In the genomic region with DNA sequence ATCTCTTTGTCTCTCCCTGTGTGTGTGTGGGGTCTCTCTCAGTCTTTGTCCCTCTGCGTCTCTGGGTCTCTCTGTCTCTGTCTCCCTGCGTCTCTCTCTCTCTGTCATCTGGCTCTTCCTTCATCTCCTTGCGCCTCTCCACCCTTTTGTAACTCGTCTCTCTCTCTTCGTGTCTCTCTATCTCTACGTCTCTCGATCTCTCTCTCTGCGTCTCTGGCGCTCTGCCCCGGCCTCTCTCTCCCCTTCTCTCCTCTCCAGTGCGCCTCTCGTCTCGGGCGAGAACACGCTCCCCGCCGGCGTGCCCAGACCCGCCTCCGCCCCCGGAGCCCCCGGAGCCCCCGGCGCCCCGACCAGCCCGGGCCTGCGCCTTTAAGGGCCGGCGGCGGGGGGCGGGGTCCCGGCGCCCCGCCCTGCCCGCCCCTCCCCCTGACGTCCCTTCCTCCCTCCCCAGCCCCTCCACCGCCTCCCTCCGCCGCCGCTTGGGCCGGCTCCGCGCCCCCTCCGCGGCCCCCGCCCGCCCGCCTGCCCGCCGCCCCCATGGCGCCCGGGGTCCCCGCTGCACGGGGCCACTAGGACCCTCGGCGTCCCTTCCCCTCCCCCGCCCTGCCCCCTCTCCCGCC, we compare ENCODE assay signal across 8 cellular contexts. TPM values are rescaled to one million over a fixed set of nuclear protein-coding genes. Genes with fewer than 3 reads are reported as not detected.
DNase-seq lines count a peak whose midpoint lies in the region; ATAC-seq and TF ChIP-seq lines count a peak whose summit lies in the region.

A gene (plus strand): TSS at position 440 of the 620 bp plus-strand sequence. CDS start 318 bp downstream, outside the sequence.

- H3K36me3 ChIP-seq in smooth muscle cell (ENCODE audit: low read depth): no peaks in the 10 kb centered on the region

- peaks cover 25% of the 10 kb centered on the region for H3K27me3 Mint-ChIP-seq in WTC11 (ENCODE audit: low read depth)

- H3K27ac ChIP-seq in smooth muscle cell (ENCODE audit: low read depth): peak within 1 kb of the TSS; percentile 49

- ATAC-seq in WTC11 (peak; percentile 28), GM21619 (IDR thresholded peaks at IDR 0.05; ENCODE audit: unreplicated experiment) (no peak)

- H3K4me1 Mint-ChIP-seq in WTC11: peaks cover 22% of the 10 kb centered on the region

- peak within 1 kb of the TSS; percentile 78 to 88 for H3K4me3 ChIP-seq in cardiac fibroblast (replicated peaks in 1 of 2; ENCODE audit: low read depth in 2 of 2, low read length in 2 of 2)
- peak within 1 kb of the TSS; percentile 91 for H3K4me3 ChIP-seq in smooth muscle cell

- TF ChIP-seq CTCF in WTC11 (IDR thresholded peaks at IDR 0.05) (no peak), cardiac fibroblast (IDR thresholded peaks at IDR 0.05; ENCODE audit: low read depth, low read length) (no peak), smooth muscle cell (IDR thresholded peaks at IDR 0.05; ENCODE audit: borderline replicate concordance, insufficient read depth, poor library complexity, severe bottlenecking) (no peak)

- no peaks in the 10 kb centered on the region for H3K27me3 ChIP-seq in smooth muscle cell (ENCODE audit: low read depth)

- H3K4me1 ChIP-seq in smooth muscle cell (ENCODE audit: low read depth): no peaks in the 10 kb centered on the region

- H3K9ac ChIP-seq in smooth muscle cell (ENCODE audit: low read depth): peak within 1 kb of the TSS; percentile 78

- peak within 1 kb of the TSS; percentile 92 for H3K4me2 ChIP-seq in smooth muscle cell

- H3K4me3 Mint-ChIP-seq in WTC11: peak within 1 kb of the TSS; percentile 89

- POLR2A ChIA-PET in WTC11 (lab: Charles Lee): no interaction called here

- H3K79me2 ChIP-seq in smooth muscle cell (ENCODE audit: low read depth): peaks cover 48% of the 10 kb centered on the region

- no peaks in the 10 kb centered on the region for H3K9me3 ChIP-seq in smooth muscle cell (replicated peaks; ENCODE audit: low read depth)

- CTCF ChIA-PET in WTC11 (lab: Charles Lee): interaction anchor here (0.6 to 1.4 kb wide), 4 partner anchors 51 to 89 kb away, joined by 3 to 4 read pairs (median 3); no protein-coding TSS in a partner anchor

- no peaks in the 10 kb centered on the region for H3K36me3 Mint-ChIP-seq in WTC11

- no peak within 1 kb of the TSS for H3K27ac Mint-ChIP-seq in WTC11

- no peaks in the 10 kb centered on the region for H3K9me3 Mint-ChIP-seq in WTC11

- H3F3A ChIP-seq in smooth muscle cell (ENCODE audit: low read depth): no peaks in the 10 kb centered on the region

- 0% methylated on average over 7 of the region's 58 CpGs for WGBS in smooth muscle cell (ENCODE audit: low lambda C conversion rate)

- DNase-seq in NCI-H1436 (lab: John Stamatoyannopoulos, UW) (peak; percentile 57), NCI-H1436 treated with DMSO at 0.1 percent for 48 hours (lab: John Stamatoyannopoulos, UW) (no peak), NCI-H187 treated with DMSO at 0.1 percent for 48 hours (lab: John Stamatoyannopoulos, UW) (peak; percentile 27), WTC11 (ENCODE audit: low spot score) (peak; percentile 54), cardiac fibroblast (ENCODE audit: low read depth in 2 of 2) (peak; percentile 53 to 71), inferior parietal cortex (ENCODE audit: extremely low spot score) (peak; percentile 22), smooth muscle cell (lab: John Stamatoyannopoulos, UW; ENCODE audit: unreplicated experiment) (peak; percentile 37)

- H4K20me1 ChIP-seq in smooth muscle cell (ENCODE audit: low read depth): peaks cover 40% of the 10 kb centered on the region

- peak within 1 kb of the TSS; percentile 89 for H2AFZ ChIP-seq in smooth muscle cell (ENCODE audit: low read depth)

TF ChIP-seq in WTC11, 78 proteins besides CTCF, POLR2A, EP300 and RAD21:
- TF ChIP-seq HMGA2 (CRISPR knock-in tag; IDR thresholded peaks at IDR 0.05): 0 out of 2 replicates have a peak, but pooled peaks have one; percentile 4
- TF ChIP-seq NFYB (CRISPR knock-in tag; conservative IDR thresholded peaks at IDR 0.05; ENCODE audit: low read depth): no peak
- no peak for TF ChIP-seq TP53 (CRISPR knock-in tag; IDR thresholded peaks at IDR 0.05)
- TF ChIP-seq, protein P1, sequence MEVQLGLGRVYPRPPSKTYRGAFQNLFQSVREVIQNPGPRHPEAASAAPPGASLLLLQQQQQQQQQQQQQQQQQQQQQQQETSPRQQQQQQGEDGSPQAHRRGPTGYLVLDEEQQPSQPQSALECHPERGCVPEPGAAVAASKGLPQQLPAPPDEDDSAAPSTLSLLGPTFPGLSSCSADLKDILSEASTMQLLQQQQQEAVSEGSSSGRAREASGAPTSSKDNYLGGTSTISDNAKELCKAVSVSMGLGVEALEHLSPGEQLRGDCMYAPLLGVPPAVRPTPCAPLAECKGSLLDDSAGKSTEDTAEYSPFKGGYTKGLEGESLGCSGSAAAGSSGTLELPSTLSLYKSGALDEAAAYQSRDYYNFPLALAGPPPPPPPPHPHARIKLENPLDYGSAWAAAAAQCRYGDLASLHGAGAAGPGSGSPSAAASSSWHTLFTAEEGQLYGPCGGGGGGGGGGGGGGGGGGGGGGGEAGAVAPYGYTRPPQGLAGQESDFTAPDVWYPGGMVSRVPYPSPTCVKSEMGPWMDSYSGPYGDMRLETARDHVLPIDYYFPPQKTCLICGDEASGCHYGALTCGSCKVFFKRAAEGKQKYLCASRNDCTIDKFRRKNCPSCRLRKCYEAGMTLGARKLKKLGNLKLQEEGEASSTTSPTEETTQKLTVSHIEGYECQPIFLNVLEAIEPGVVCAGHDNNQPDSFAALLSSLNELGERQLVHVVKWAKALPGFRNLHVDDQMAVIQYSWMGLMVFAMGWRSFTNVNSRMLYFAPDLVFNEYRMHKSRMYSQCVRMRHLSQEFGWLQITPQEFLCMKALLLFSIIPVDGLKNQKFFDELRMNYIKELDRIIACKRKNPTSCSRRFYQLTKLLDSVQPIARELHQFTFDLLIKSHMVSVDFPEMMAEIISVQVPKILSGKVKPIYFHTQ (CRISPR knock-in tag; IDR thresholded peaks at IDR 0.05): no peak

RNA-seq across cellular contexts. Expression of the gene that starts here (rescaled TPM):
- 58.5 to 60.8 TPM (median 58.6 TPM) in 3 replicates for total RNA-seq in WTC11 (2021)
- 20.0 and 23.0 TPM in 2 replicates for total RNA-seq in smooth muscle cell
- polyA plus RNA-seq in smooth muscle cell: 15.6 and 21.9 TPM in 2 replicates
